Comparison of ENCODE assay signal across 24 cellular contexts in genomic region chr13:22461854-22462565, GRCh38.
DNase-seq lines count a peak whose midpoint lies in the region; ATAC-seq and TF ChIP-seq lines count a peak whose summit lies in the region.
"Had no signal": no experiment of that assay in that cellular context is flagged by ENCODE, and none has a peak within 500 bp of the region (broad histone marks: within the 10 kb centered on the region; RNA-seq: fewer than 3 reads in every experiment).

No MANE protein-coding gene starts in this region.

- 53 to 56% methylated on average over 10 of the region's 10 CpGs for WGBS in heart right ventricle, 2 donors
- WGBS in endodermal cell (ENCODE audit: insufficient coverage in 1 of 2, insufficient read length in 1 of 2), 2 experiments: 78 to 97% methylated on average over 5 to 10 of the region's 10 CpGs

- H3K36me3 ChIP-seq in heart right ventricle (no peaks in the 10 kb centered on the region), endodermal cell (ENCODE audit: control insufficient read depth, insufficient read depth, low read length) (no peaks in the 10 kb centered on the region)
- H3K36me3 ChIP-seq: SJCRH30, upper lobe of left lung had no signal

- H3K27me3 Mint-ChIP-seq in endodermal cell (ENCODE audit: insufficient read depth): no peaks in the 10 kb centered on the region
- H3K27me3 Mint-ChIP-seq: activated CD4-positive, alpha-beta T cell treated with anti-CD3 and anti-CD28 coated beads, Interleukin-2, amount 10 ng/mL, durations not matched to agents 24 days and 14 days; activated naive CD8-positive, alpha-beta T cell treated with anti-CD3 and anti-CD28 coated beads, Interleukin-2, amount 10 ng/mL, durations not matched to agents 7 days and 5 days; naive thymus-derived CD8-positive, alpha-beta T cell had no signal

- DNase-seq in NCI-H226: peak; percentile 37
- DNase-seq in heart right ventricle: no peak
- DNase-seq in myocyte (ENCODE audit: low read depth): peak; percentile 80
- no peak for DNase-seq in SIG-M5 treated with dmso at 0.1 percent for 504 hours (lab: John Stamatoyannopoulos, UW; ENCODE audit: unreplicated experiment)
- no peak for DNase-seq in endodermal cell
- no peak for DNase-seq in iPS-NIHi7 (ENCODE audit: extremely low spot score)
- DNase-seq: activated CD4-positive, alpha-beta T cell treated with anti-CD3 and anti-CD28 coated beads, Interleukin-2, amount 10 ng/mL, durations not matched to agents 24 days and 14 days; activated gamma-delta T cell; activated naive CD8-positive, alpha-beta T cell treated with anti-CD3 and anti-CD28 coated beads, Interleukin-2, amount 10 ng/mL, durations not matched to agents 7 days and 5 days; activated T-cell treated with anti-CD3 and anti-CD28 coated beads, Interleukin-2, amount 50 U/mL, for 1 hour; CD4-positive, alpha-beta T cell; cerebellar nuclear complex; head of caudate nucleus; Karpas-422; naive thymus-derived CD8-positive, alpha-beta T cell; NCI-H1694; NCI-H510A treated with DMSO at 0.1 percent for 48 hours; stimulated activated CD4-positive, alpha-beta T cell treated with anti-CD3 and anti-CD28 coated beads, Interleukin-2, amount 100 ng/mL, for 24 hours; T1000; upper lobe of left lung had no signal

- H3K27me3 ChIP-seq in heart right ventricle (no peaks in the 10 kb centered on the region), endodermal cell (ENCODE audit: control insufficient read depth, insufficient read depth, low read length, poor library complexity, severe bottlenecking) (no peaks in the 10 kb centered on the region)
- H3K27me3 ChIP-seq: SJCRH30, upper lobe of left lung had no signal

- H3K4me3 Mint-ChIP-seq in endodermal cell: no peak overlapping the region
- H3K4me3 Mint-ChIP-seq: activated CD4-positive, alpha-beta T cell treated with anti-CD3 and anti-CD28 coated beads, Interleukin-2, amount 10 ng/mL, durations not matched to agents 24 days and 14 days; activated naive CD8-positive, alpha-beta T cell treated with anti-CD3 and anti-CD28 coated beads, Interleukin-2, amount 10 ng/mL, durations not matched to agents 7 days and 5 days; CD4-positive, alpha-beta T cell; naive thymus-derived CD8-positive, alpha-beta T cell had no signal

- H3K4me1 Mint-ChIP-seq in endodermal cell: no peaks in the 10 kb centered on the region
- H3K4me1 Mint-ChIP-seq: activated CD4-positive, alpha-beta T cell treated with anti-CD3 and anti-CD28 coated beads, Interleukin-2, amount 10 ng/mL, durations not matched to agents 24 days and 14 days; activated naive CD8-positive, alpha-beta T cell treated with anti-CD3 and anti-CD28 coated beads, Interleukin-2, amount 10 ng/mL, durations not matched to agents 7 days and 5 days; naive thymus-derived CD8-positive, alpha-beta T cell had no signal

- peaks cover 0 to 13% (median 8%) of the 10 kb centered on the region in 9 donors for H3K4me1 ChIP-seq in heart right ventricle
- H3K4me1 ChIP-seq in endodermal cell (ENCODE audit: control insufficient read depth, insufficient read depth, low read length): peaks cover 6% of the 10 kb centered on the region
- H3K4me1 ChIP-seq: SJCRH30, upper lobe of left lung had no signal

- no peak overlapping the region for H3K27ac Mint-ChIP-seq in endodermal cell
- H3K27ac Mint-ChIP-seq: activated CD4-positive, alpha-beta T cell treated with anti-CD3 and anti-CD28 coated beads, Interleukin-2, amount 10 ng/mL, durations not matched to agents 24 days and 14 days; activated naive CD8-positive, alpha-beta T cell treated with anti-CD3 and anti-CD28 coated beads, Interleukin-2, amount 10 ng/mL, durations not matched to agents 7 days and 5 days; CD4-positive, alpha-beta T cell; naive thymus-derived CD8-positive, alpha-beta T cell had no signal

- H3K9ac ChIP-seq in endodermal cell (ENCODE audit: extremely low read depth, low read length, poor library complexity, severe bottlenecking): no peak overlapping the region

- peak overlapping the region in 6 of 10 donors; percentile 1 to 47 (median 34) for H3K27ac ChIP-seq in heart right ventricle
- no peak overlapping the region for H3K27ac ChIP-seq in endodermal cell (ENCODE audit: low read depth, low read length)
- H3K27ac ChIP-seq: SJCRH30, upper lobe of left lung had no signal

- TF ChIP-seq CTCF in heart right ventricle (IDR thresholded peaks at IDR 0.05) (no peak), endodermal cell (conservative IDR thresholded peaks at IDR 0.05) (no peak)

- H3K36me3 Mint-ChIP-seq in endodermal cell (ENCODE audit: low read depth): no peaks in the 10 kb centered on the region
- H3K36me3 Mint-ChIP-seq: naive thymus-derived CD8-positive, alpha-beta T cell had no signal

- H3K4me3 ChIP-seq in heart right ventricle (no peak overlapping the region), endodermal cell (ENCODE audit: low read length) (no peak overlapping the region)
- H3K4me3 ChIP-seq: SJCRH30, upper lobe of left lung had no signal

- H3K9me3 ChIP-seq in heart right ventricle (no peaks in the 10 kb centered on the region), endodermal cell (ENCODE audit: control insufficient read depth, low read length) (peaks cover 5% of the 10 kb centered on the region)
- H3K9me3 ChIP-seq: upper lobe of left lung had no signal

- no peaks in the 10 kb centered on the region for H3K9me3 Mint-ChIP-seq in endodermal cell
- H3K9me3 Mint-ChIP-seq: activated naive CD8-positive, alpha-beta T cell treated with anti-CD3 and anti-CD28 coated beads, Interleukin-2, amount 10 ng/mL, durations not matched to agents 7 days and 5 days; CD4-positive, alpha-beta T cell; naive thymus-derived CD8-positive, alpha-beta T cell had no signal

- ATAC-seq in heart right ventricle: peak; percentile 28 to 91 (median 70)
- no peak for ATAC-seq in GM19023 (IDR thresholded peaks at IDR 0.05; ENCODE audit: unreplicated experiment)
- ATAC-seq: HepG2; naive thymus-derived CD8-positive, alpha-beta T cell; Panc1 had no signal

- intact Hi-C loops in heart right ventricle (cut with DNase I): no loop called here

Comparison
In these comparisons a context has a peak if more than half of its experiments do, and no peak if none do; other contexts are left out.
1. DNase-seq: peak in NCI-H226 (single experiment) and myocyte (single experiment); none in heart right ventricle (0 of 2), SIG-M5 treated with dmso at 0.1 percent for 504 hours (single experiment), endodermal cell (single experiment) and iPS-NIHi7 (single experiment).